In the genomic region with DNA sequence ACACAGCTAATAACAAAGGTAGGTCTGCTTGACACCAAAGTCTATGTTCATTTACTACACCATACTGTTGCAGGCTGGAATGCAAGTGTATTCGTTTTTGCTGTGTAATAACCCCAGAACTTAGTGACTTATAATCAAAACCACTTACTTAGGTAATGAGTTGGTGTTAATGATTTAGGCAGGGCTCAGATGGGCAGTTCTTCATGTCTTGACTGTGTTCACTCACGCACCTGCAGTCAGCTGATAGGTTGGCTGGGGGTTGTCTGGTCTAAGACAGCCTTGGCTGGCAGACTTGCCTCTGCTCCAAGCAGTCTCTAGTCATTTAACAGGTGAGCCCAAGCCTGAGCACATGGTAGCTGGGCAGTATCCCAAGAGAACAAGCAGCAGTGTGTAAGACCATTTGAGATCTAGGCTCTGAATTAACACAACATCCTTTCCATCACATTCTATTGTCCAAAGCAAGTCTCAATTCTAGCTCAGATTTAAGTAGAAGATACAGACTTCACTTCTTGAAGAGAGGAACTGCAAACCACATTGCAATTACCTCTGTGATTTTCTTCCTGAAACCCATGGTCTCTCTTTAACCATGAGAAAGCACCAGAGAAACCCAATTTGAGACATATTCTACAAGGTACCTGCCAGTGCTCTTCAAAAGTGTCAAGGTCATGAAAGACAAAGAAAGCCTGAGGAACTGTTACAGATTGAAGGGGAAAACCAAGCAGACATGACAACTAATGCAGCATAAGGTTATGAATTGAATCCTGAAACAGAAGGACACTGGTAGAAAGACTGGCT, we compare ENCODE assay signal across 2 cellular contexts.
TF ChIP-seq lines count a peak whose summit lies in the region.

No MANE protein-coding gene starts in this region.

TF ChIP-seq in GM12878, 131 proteins besides CTCF, POLR2A, EP300 and RAD21 (continued from another document):
- TF ChIP-seq, protein P1, sequence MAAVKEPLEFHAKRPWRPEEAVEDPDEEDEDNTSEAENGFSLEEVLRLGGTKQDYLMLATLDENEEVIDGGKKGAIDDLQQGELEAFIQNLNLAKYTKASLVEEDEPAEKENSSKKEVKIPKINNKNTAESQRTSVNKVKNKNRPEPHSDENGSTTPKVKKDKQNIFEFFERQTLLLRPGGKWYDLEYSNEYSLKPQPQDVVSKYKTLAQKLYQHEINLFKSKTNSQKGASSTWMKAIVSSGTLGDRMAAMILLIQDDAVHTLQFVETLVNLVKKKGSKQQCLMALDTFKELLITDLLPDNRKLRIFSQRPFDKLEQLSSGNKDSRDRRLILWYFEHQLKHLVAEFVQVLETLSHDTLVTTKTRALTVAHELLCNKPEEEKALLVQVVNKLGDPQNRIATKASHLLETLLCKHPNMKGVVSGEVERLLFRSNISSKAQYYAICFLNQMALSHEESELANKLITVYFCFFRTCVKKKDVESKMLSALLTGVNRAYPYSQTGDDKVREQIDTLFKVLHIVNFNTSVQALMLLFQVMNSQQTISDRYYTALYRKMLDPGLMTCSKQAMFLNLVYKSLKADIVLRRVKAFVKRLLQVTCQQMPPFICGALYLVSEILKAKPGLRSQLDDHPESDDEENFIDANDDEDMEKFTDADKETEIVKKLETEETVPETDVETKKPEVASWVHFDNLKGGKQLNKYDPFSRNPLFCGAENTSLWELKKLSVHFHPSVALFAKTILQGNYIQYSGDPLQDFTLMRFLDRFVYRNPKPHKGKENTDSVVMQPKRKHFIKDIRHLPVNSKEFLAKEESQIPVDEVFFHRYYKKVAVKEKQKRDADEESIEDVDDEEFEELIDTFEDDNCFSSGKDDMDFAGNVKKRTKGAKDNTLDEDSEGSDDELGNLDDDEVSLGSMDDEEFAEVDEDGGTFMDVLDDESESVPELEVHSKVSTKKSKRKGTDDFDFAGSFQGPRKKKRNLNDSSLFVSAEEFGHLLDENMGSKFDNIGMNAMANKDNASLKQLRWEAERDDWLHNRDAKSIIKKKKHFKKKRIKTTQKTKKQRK (IDR thresholded peaks at IDR 0.05; ENCODE audit: low read depth, low read length): no peak
- no peak for TF ChIP-seq ASH2L (IDR thresholded peaks at IDR 0.05; ENCODE audit: borderline replicate concordance, low read depth)
- TF ChIP-seq RCOR1 (conservative IDR thresholded peaks at IDR 0.05; ENCODE audit: low read depth, low read length): no peak
- TF ChIP-seq JUNB (IDR thresholded peaks at IDR 0.05): no peak

TF ChIP-seq in SK-N-SH treated with all-trans-retinoic acid at 6 μM for 48 hours, 23 proteins besides CTCF, POLR2A, EP300 and RAD21 (continued from another document):
- TF ChIP-seq, protein P2, sequence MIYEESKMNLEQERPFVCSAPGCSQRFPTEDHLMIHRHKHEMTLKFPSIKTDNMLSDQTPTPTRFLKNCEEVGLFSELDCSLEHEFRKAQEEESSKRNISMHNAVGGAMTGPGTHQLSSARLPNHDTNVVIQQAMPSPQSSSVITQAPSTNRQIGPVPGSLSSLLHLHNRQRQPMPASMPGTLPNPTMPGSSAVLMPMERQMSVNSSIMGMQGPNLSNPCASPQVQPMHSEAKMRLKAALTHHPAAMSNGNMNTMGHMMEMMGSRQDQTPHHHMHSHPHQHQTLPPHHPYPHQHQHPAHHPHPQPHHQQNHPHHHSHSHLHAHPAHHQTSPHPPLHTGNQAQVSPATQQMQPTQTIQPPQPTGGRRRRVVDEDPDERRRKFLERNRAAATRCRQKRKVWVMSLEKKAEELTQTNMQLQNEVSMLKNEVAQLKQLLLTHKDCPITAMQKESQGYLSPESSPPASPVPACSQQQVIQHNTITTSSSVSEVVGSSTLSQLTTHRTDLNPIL (CRISPR knock-in tag; IDR thresholded peaks at IDR 0.05; ENCODE audit: low read depth): no peak
- no peak for TF ChIP-seq ZC3H10 (CRISPR knock-in tag; IDR thresholded peaks at IDR 0.05)
- no peak for TF ChIP-seq SNAI2 (CRISPR knock-in tag; IDR thresholded peaks at IDR 0.05)
- TF ChIP-seq ZFP3 (CRISPR knock-in tag; IDR thresholded peaks at IDR 0.05): no peak
- TF ChIP-seq RARB (CRISPR knock-in tag; IDR thresholded peaks at IDR 0.05): no peak
- TF ChIP-seq ZNF70 (CRISPR knock-in tag; IDR thresholded peaks at IDR 0.05): no peak
- no peak for TF ChIP-seq CSDC2 (CRISPR knock-in tag; IDR thresholded peaks at IDR 0.05)
- TF ChIP-seq, protein P3, sequence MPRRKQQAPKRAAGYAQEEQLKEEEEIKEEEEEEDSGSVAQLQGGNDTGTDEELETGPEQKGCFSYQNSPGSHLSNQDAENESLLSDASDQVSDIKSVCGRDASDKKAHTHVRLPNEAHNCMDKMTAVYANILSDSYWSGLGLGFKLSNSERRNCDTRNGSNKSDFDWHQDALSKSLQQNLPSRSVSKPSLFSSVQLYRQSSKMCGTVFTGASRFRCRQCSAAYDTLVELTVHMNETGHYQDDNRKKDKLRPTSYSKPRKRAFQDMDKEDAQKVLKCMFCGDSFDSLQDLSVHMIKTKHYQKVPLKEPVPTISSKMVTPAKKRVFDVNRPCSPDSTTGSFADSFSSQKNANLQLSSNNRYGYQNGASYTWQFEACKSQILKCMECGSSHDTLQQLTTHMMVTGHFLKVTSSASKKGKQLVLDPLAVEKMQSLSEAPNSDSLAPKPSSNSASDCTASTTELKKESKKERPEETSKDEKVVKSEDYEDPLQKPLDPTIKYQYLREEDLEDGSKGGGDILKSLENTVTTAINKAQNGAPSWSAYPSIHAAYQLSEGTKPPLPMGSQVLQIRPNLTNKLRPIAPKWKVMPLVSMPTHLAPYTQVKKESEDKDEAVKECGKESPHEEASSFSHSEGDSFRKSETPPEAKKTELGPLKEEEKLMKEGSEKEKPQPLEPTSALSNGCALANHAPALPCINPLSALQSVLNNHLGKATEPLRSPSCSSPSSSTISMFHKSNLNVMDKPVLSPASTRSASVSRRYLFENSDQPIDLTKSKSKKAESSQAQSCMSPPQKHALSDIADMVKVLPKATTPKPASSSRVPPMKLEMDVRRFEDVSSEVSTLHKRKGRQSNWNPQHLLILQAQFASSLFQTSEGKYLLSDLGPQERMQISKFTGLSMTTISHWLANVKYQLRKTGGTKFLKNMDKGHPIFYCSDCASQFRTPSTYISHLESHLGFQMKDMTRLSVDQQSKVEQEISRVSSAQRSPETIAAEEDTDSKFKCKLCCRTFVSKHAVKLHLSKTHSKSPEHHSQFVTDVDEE (CRISPR knock-in tag; IDR thresholded peaks at IDR 0.05): no peak
